Comparison of ENCODE assay signal across 22 cellular contexts in the genomic region with DNA sequence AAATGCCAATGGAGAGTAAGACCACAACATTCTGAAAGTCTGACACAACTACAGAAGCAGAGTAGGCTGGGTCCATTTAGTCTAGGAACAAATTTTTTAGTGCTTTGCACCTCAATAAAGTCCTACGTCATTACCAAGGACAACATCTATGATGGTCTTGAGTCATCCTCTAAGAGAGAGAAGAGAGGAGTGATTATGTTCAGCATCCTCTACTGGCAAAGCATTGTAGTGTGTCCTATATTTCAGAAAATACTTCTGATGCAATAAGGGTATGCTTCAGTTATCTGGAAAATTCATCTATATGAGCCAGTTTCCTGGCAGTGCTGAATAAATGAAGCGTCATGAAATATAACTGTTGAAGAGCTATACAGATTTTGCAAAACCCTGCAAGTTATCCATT.
A peak's percentile ranks its signal among the peaks of the same experiment; 100 is the strongest.
DNase-seq lines count a peak whose midpoint lies in the region; ATAC-seq, FAIRE-seq and TF ChIP-seq lines count a peak whose summit lies in the region.
"Had no signal": no experiment of that assay in that cellular context is flagged by ENCODE, and none has a peak within 500 bp of the region (broad histone marks: within the 10 kb centered on the region; RNA-seq: fewer than 3 reads in every experiment).

No MANE protein-coding gene starts in this region.

- no peaks in the 10 kb centered on the region for H3K79me2 ChIP-seq in K562 (ENCODE audit: control insufficient read depth, insufficient read depth, low read length)

- 36% methylated on average over 2 of the region's 2 CpGs for WGBS in K562 (ENCODE audit: insufficient coverage, low coverage, missing lambda C conversion rate)

- no peak overlapping the region for H3K4me2 ChIP-seq in K562 (ENCODE audit: insufficient read depth, low read length)
- H3K4me2 ChIP-seq: A549, GM23338 had no signal

- TF ChIP-seq RAD21 in K562 (CRISPR knock-in tag; conservative IDR thresholded peaks at IDR 0.05 in 1 of 2, IDR thresholded peaks at IDR 0.05 in 1 of 2): no peak

- in situ Hi-C loops in K562 (cut with MboI): no loop called here

- H3K27ac ChIP-seq in K562 (ENCODE audit: extremely low read depth, low read depth, low read length): no peak overlapping the region
- H3K27ac ChIP-seq: A549 had no signal

- TF ChIP-seq POLR2A in K562 (conservative IDR thresholded peaks at IDR 0.05): no peak

- peak in 1 of 3 experiments; percentile 5; a peak in 1 of 6 replicates for TF ChIP-seq CTCF in K562 (IDR thresholded peaks at IDR 0.05 in 2 of 3, conservative IDR thresholded peaks at IDR 0.05 in 1 of 3; ENCODE audit: insufficient read depth in 2 of 3, low read depth in 1 of 3, low read length in 3 of 3)

- no peaks in the 10 kb centered on the region for H3K36me3 ChIP-seq in K562 (ENCODE audit: control insufficient read depth, insufficient read depth, low read length)

- CTCF ChIA-PET in K562 (lab: Yijun Ruan, JAX; ENCODE audit: low intra/inter-chr PET ratio): no interaction called here

- DNase-seq in ELR (ENCODE audit: low read depth): peak; percentile 4
- DNase-seq in HT1080 (ENCODE audit: low read depth): peak; percentile 24
- peak; percentile 24 for DNase-seq in RKO (ENCODE audit: low spot score)
- no peak for DNase-seq in K562 (ENCODE audit: extremely low read depth in 1 of 4, low spot score in 3 of 4)
- no peak for DNase-seq in NCI-H82 treated with DMSO at 0.1 percent for 48 hours (lab: John Stamatoyannopoulos, UW; ENCODE audit: unreplicated experiment)
- no peak for DNase-seq in Ammon's horn (ENCODE audit: low spot score)
- DNase-seq: 8988T; ACHN; AML-193; C1 segment of cervical spinal cord; Calu3; CD4-positive, alpha-beta memory T cell; COR-L47; DMS53; DMS79 treated with DMSO at 0.1 percent for 48 hours; H9 had no signal

- H3K9me3 ChIP-seq in K562 (replicated peaks; ENCODE audit: control insufficient read depth, insufficient read depth, low read depth, low read length): no peaks in the 10 kb centered on the region
- H3K9me3 ChIP-seq: A549 had no signal

- no TSS peak for BruUV-seq in K562 (replicated peaks; lab: Mats Ljungman, UMichigan)

- POLR2A ChIA-PET in K562 (lab: Yijun Ruan, JAX): no interaction called here

- intact Hi-C loops in K562 (cut with micrococcal nuclease): loop anchor here (10.0 kb wide), 1 partner anchor 426 kb away; no protein-coding TSS in a partner anchor

- peak; percentile 76 for ATAC-seq in K562
- ATAC-seq in HG03521 (IDR thresholded peaks at IDR 0.05; ENCODE audit: unreplicated experiment): no peak
- ATAC-seq: A549, GM23338, HCT116 had no signal

- no peak for TF ChIP-seq EP300 in K562 (IDR thresholded peaks at IDR 0.05; ENCODE audit: low read length)

- FAIRE-seq in K562 (lab: Jason Lieb, UNC): no peak
- FAIRE-seq: A549, G401.6, GM12892 had no signal

- H3K4me1 ChIP-seq in K562 (replicated peaks in 1 of 2; ENCODE audit: control insufficient read depth in 2 of 2, insufficient read depth in 2 of 2, low read length in 2 of 2): no peaks in the 10 kb centered on the region
- H3K4me1 ChIP-seq: A549 had no signal

- no peak overlapping the region for H3K9ac ChIP-seq in K562 (ENCODE audit: insufficient read depth in 1 of 2, low read depth in 2 of 2, low read length in 2 of 2)

- H3K4me3 ChIP-seq in K562: no peak overlapping the region
- H3K4me3 ChIP-seq: A549, GM23338 had no signal

- H3K27me3 ChIP-seq in K562 (ENCODE audit: control insufficient read depth in 2 of 2, insufficient read depth in 2 of 2, low read length in 2 of 2): no peaks in the 10 kb centered on the region

- no peaks in the 10 kb centered on the region for H4K20me1 ChIP-seq in K562 (replicated peaks; ENCODE audit: control insufficient read depth, insufficient read depth, low read length)

- H3K9me1 ChIP-seq in K562 (ENCODE audit: control insufficient read depth, insufficient read depth, low read length): no peaks in the 10 kb centered on the region

- H2AFZ ChIP-seq in K562 (ENCODE audit: low read depth, low read length): no peak overlapping the region
- H2AFZ ChIP-seq: GM23338 had no signal

TF ChIP-seq in K562, 482 proteins besides CTCF, POLR2A, EP300 and RAD21:
- TF ChIP-seq CEBPB (tag; IDR thresholded peaks at IDR 0.05) (peak; percentile 61), COPS2 (conservative IDR thresholded peaks at IDR 0.05) (no peak), ARID1B (IDR thresholded peaks at IDR 0.05) (no peak), SIRT6 (IDR thresholded peaks at IDR 0.05; ENCODE audit: low read depth, low read length) (no peak), MYBL2 (IDR thresholded peaks at IDR 0.05; ENCODE audit: low read depth) (no peak), MYBL2 (CRISPR knock-in tag; IDR thresholded peaks at IDR 0.05; ENCODE audit: borderline replicate concordance) (no peak), FOXA3 (CRISPR knock-in tag; conservative IDR thresholded peaks at IDR 0.05 in 1 of 2, IDR thresholded peaks at IDR 0.05 in 1 of 2) (no peak), NR2F6 (CRISPR knock-in tag; IDR thresholded peaks at IDR 0.05) (no peak), ZNF253 (CRISPR knock-in tag; conservative IDR thresholded peaks at IDR 0.05) (no peak), NR1H2 (CRISPR knock-in tag; IDR thresholded peaks at IDR 0.05) (no peak), MTA2 (IDR thresholded peaks at IDR 0.05; ENCODE audit: low read depth) (no peak), KAT8 (IDR thresholded peaks at IDR 0.05; ENCODE audit: low read depth) (no peak), SMARCE1 (IDR thresholded peaks at IDR 0.05) (no peak), ZNF124 (CRISPR knock-in tag; IDR thresholded peaks at IDR 0.05) (no peak), CEBPG (CRISPR knock-in tag; IDR thresholded peaks at IDR 0.05) (no peak), CEBPG (tag; conservative IDR thresholded peaks at IDR 0.05 in 1 of 2, IDR thresholded peaks at IDR 0.05 in 1 of 2) (peak; percentile 59 to 70), SIX5 (IDR thresholded peaks at IDR 0.05; ENCODE audit: borderline replicate concordance in 1 of 2, insufficient read depth in 1 of 2, low read depth in 1 of 2, low read length in 2 of 2) (no peak)
- TF ChIP-seq, protein P1, sequence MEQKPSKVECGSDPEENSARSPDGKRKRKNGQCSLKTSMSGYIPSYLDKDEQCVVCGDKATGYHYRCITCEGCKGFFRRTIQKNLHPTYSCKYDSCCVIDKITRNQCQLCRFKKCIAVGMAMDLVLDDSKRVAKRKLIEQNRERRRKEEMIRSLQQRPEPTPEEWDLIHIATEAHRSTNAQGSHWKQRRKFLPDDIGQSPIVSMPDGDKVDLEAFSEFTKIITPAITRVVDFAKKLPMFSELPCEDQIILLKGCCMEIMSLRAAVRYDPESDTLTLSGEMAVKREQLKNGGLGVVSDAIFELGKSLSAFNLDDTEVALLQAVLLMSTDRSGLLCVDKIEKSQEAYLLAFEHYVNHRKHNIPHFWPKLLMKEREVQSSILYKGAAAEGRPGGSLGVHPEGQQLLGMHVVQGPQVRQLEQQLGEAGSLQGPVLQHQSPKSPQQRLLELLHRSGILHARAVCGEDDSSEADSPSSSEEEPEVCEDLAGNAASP (IDR thresholded peaks at IDR 0.05): no peak
- TF ChIP-seq, protein P2, sequence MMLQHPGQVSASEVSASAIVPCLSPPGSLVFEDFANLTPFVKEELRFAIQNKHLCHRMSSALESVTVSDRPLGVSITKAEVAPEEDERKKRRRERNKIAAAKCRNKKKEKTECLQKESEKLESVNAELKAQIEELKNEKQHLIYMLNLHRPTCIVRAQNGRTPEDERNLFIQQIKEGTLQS (IDR thresholded peaks at IDR 0.05): peak; percentile 53
- TF ChIP-seq, protein P2 (CRISPR knock-in tag; conservative IDR thresholded peaks at IDR 0.05): no peak
TF ChIP-seq in K562: peak in this region for 3.

Comparison
In these comparisons a context has a peak if more than half of its experiments do, and no peak if none do; other contexts are left out.
1. DNase-seq: peak in ELR (single experiment), HT1080 (single experiment) and RKO (single experiment); none in K562 (0 of 4), NCI-H82 treated with DMSO at 0.1 percent for 48 hours (single experiment) and Ammon's horn (single experiment).